7 cellular contexts compared by ENCODE assay signal in the genomic region with DNA sequence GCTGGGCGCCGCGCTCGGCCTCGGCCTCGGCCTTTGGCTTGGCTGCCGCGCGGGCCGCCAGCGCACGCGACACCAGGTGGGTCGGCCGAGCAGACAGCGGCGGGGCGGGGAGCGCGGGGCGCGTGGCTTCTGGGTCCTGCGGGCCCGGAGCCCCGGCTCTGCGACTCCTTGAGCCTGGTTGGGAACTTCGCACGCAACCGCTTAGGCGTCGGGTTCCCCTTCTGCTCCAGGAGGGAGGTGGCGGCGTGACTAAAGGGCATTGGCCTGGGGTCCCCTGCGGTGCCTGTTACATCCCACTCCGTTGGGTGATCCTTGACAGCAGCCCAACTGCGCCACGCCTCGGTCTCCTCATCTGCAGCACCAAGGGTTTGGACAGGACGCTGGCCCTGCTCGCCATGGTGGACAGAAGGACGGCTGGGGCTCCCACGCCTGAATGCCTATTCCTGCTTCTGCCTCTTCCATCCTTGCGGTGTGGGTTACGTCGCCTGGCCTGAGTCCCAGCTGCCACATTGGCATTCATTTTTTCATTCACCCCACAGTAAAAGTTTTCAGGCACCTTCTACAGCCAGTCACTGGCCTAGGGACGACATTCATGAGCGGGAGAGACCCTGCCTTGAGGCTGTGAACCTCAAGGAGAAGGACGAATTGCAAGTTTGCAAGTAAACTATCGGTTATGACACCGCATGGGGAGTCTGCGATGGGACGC. TPM values are rescaled to one million over a fixed set of nuclear protein-coding genes. Genes with fewer than 3 reads are reported as not detected.
A peak's percentile ranks its signal among the peaks of the same experiment; 100 is the strongest.
DNase-seq lines count a peak whose midpoint lies in the region; ATAC-seq, FAIRE-seq and TF ChIP-seq lines count a peak whose summit lies in the region.

No MANE protein-coding gene starts in this region.

- H3K27ac ChIP-seq in esophagus (ENCODE audit: low read depth in 2 of 2, low read length in 1 of 2) (peak overlapping the region; percentile 58 to 70), neuronal stem cell (replicated peaks; ENCODE audit: low read length) (no peak overlapping the region)

- peak; percentile 8 for ATAC-seq in GM19463 (IDR thresholded peaks at IDR 0.05; ENCODE audit: unreplicated experiment)
- ATAC-seq in GM18511 (IDR thresholded peaks at IDR 0.05; ENCODE audit: unreplicated experiment): no peak

- no peak overlapping the region for H2BK120ac ChIP-seq in neuronal stem cell (ENCODE audit: low read depth, low read length)

- H3K4me1 ChIP-seq in esophagus (ENCODE audit: control insufficient read depth in 2 of 2, insufficient read depth in 2 of 2, low read length in 1 of 2) (peaks cover 11 to 23% of the 10 kb centered on the region in 2 donors), neuronal stem cell (ENCODE audit: control insufficient read depth in 2 of 2, insufficient read depth in 1 of 2, low read depth in 1 of 2, low read length in 2 of 2) (peaks cover 0 to 17% of the 10 kb centered on the region in 2 donors)

- WGBS in esophagus, 2 donors: 13 to 27% methylated on average over 25 to 52 of the region's 52 CpGs
- WGBS in neuronal stem cell (ENCODE audit: extremely low coverage in 2 of 2, insufficient read length in 2 of 2, insufficient replicate concordance in 1 of 2), 2 donors: no CpG with 5 or more reads among the region's 52 CpGs

- H4K91ac ChIP-seq in neuronal stem cell (ENCODE audit: low read depth, low read length, poor library complexity): no peak overlapping the region

- no peak overlapping the region for H2BK12ac ChIP-seq in neuronal stem cell (ENCODE audit: low read length)

- no peak overlapping the region for H2BK5ac ChIP-seq in neuronal stem cell (ENCODE audit: low read length)

- TF ChIP-seq CTCF in GM10248 (IDR thresholded peaks at IDR 0.05; ENCODE audit: control extremely low read depth, extremely low read depth, low read depth, missing control alignments): no peak

- H3K27me3 ChIP-seq in esophagus (ENCODE audit: control insufficient read depth in 1 of 2, insufficient read depth in 2 of 2, low read length in 2 of 2): no peaks in the 10 kb centered on the region
- H3K27me3 ChIP-seq in neuronal stem cell (ENCODE audit: control insufficient read depth in 3 of 3, insufficient read depth in 3 of 3, low read depth in 1 of 3, low read length in 3 of 3): peaks cover 0 to 35% (median 2%) of the 10 kb centered on the region in 3 experiments

- peak overlapping the region; percentile 97 for H2AFZ ChIP-seq in neuronal stem cell (ENCODE audit: low read length)

- H3K4ac ChIP-seq in neuronal stem cell (ENCODE audit: low read length): no peak overlapping the region

- H3K9me3 ChIP-seq in esophagus (ENCODE audit: control insufficient read depth in 2 of 2, insufficient read depth in 1 of 2, low read depth in 1 of 2, low read length in 1 of 2): no peaks in the 10 kb centered on the region
- H3K9me3 ChIP-seq in neuronal stem cell (replicated peaks in 1 of 2; ENCODE audit: control insufficient read depth in 2 of 2, insufficient read depth in 1 of 2, low read depth in 1 of 2, low read length in 2 of 2): peaks cover under 1 to 13% of the 10 kb centered on the region in 2 donors

- no peak for FAIRE-seq in RCC 7860 (lab: Jason Lieb, UNC)

- DNase-seq in RCC 7860 (ENCODE audit: low spot score) (peak; percentile 60), neuronal stem cell (ENCODE audit: low spot score) (no peak), GM10248 (ENCODE audit: extremely low spot score) (no peak), hypothalamus (lab: John Stamatoyannopoulos, UW) (no peak)

- peak overlapping the region; percentile 59 to 62 for H3K4me3 ChIP-seq in esophagus (ENCODE audit: low read depth in 1 of 2, low read length in 2 of 2)
- peak overlapping the region; percentile 61 to 86 for H3K4me3 ChIP-seq in neuronal stem cell (ENCODE audit: low read length in 2 of 2)

- H3K14ac ChIP-seq in neuronal stem cell (ENCODE audit: low read length): no peak overlapping the region

- no peak overlapping the region for H2BK15ac ChIP-seq in neuronal stem cell (ENCODE audit: low read length)

- H3K4me2 ChIP-seq in neuronal stem cell (ENCODE audit: insufficient read depth, low read length, poor library complexity, severe bottlenecking): peak overlapping the region; percentile 73

- peaks cover 2% of the 10 kb centered on the region for H3K79me1 ChIP-seq in neuronal stem cell (ENCODE audit: low read depth, low read length)

- POLR2A ChIA-PET in GM10248 (lab: Yijun Ruan, JAX): no interaction called here

- H4K8ac ChIP-seq in neuronal stem cell (ENCODE audit: low read depth, low read length): no peak overlapping the region

- CTCF ChIA-PET in GM10248 (lab: Yijun Ruan, JAX): no interaction called here

- no peaks in the 10 kb centered on the region for H3K36me3 ChIP-seq in esophagus (ENCODE audit: control insufficient read depth in 2 of 2, insufficient read depth in 2 of 2, low read length in 1 of 2)
- peaks cover 0 to 2% of the 10 kb centered on the region in 2 donors for H3K36me3 ChIP-seq in neuronal stem cell (replicated peaks in 1 of 2; ENCODE audit: control insufficient read depth in 2 of 2, insufficient read depth in 2 of 2, low read length in 2 of 2)

- no peak overlapping the region for H3K23ac ChIP-seq in neuronal stem cell (ENCODE audit: low read depth, low read length, poor library complexity)

- peak overlapping the region; percentile 82 for H3K18ac ChIP-seq in neuronal stem cell (ENCODE audit: low read length)

- peak overlapping the region; percentile 85 for H3K9ac ChIP-seq in neuronal stem cell (ENCODE audit: low read depth, low read length, poor library complexity)

- no peak overlapping the region for H2AK5ac ChIP-seq in neuronal stem cell (ENCODE audit: low read depth, low read length)

RNA-seq across cellular contexts. Expression of a gene that starts 0.6 kb away (rescaled TPM):
- 1 to 10 TPM; 2.0 to 4.0 TPM for polyA plus RNA-seq in esophagus
- polyA plus RNA-seq in neuronal stem cell (2013, experiment 1 of 2): 4.9 TPM
- polyA plus RNA-seq in neuronal stem cell (2013, experiment 2 of 2): 4.6 TPM

RNA-seq across cellular contexts. Expression of a gene that starts 3.3 kb away (rescaled TPM):
- polyA plus RNA-seq in esophagus: 1 to 10 TPM; 1.6 to 2.0 TPM
- 3.4 TPM for polyA plus RNA-seq in neuronal stem cell (2013, experiment 1 of 2)
- polyA plus RNA-seq in neuronal stem cell (2013, experiment 2 of 2): 3.4 TPM
